In the genomic region with DNA sequence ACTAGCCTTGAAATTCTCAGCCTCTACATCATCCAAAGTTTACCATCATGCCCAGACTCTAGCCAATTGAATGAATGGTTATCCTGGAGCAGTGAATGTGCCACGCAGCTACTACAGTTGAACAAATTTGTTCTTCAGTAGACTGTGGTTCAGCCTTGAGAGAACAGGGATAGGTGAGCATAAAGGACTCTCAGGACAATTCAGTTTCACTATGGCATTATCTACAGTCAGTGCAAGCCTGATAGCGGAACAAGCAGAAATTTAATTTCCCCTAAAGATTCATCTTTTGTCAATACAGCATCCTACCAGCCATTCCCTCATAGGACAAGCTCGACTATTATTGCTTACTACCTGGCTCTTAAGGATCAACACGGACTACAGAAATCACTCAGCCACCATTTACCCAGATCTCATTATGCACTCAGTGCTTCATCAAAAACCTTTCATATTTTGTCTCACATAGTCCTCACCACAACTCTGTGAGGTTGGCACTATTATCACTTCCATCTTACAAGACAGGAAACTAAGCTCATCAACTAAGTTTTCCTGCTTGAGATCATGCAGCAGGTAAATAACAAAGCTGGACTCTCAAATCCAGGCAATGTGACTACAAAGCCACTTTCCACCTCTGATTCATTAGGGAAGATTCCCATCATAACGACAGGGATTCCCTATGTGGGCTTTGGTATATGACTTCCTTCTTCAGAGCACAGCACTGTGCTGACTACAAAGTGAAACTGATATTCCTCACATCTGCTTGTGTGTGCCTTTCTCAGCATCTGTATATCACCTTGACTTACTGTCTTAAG, we compare ENCODE assay signal across 9 cellular contexts.
DNase-seq lines count a peak whose midpoint lies in the region; ATAC-seq and TF ChIP-seq lines count a peak whose summit lies in the region.
"Had no signal": no experiment of that assay in that cellular context is flagged by ENCODE, and none has a peak within 500 bp of the region (broad histone marks: within the 10 kb centered on the region; RNA-seq: fewer than 3 reads in every experiment).

No MANE protein-coding gene starts in this region.

- H3K56ac ChIP-seq in H9 (ENCODE audit: insufficient read length, low read depth, low read length): no peak overlapping the region

- no peaks in the 10 kb centered on the region for H3K23me2 ChIP-seq in H9 (ENCODE audit: insufficient read length, low read depth, low read length, poor library complexity, severe bottlenecking)

- no peak overlapping the region for H3K9ac ChIP-seq in H9 (ENCODE audit: extremely low read depth, insufficient read length, low read length)

- peak; percentile 63 for DNase-seq in central memory CD4-positive, alpha-beta T cell
- DNase-seq in H9 (no peak), aorta (no peak), RPMI8226 (no peak)
- DNase-seq in activated effector memory CD4-positive, alpha-beta T cell treated with anti-CD3 and anti-CD28 coated beads, Interleukin-2, amount 50 U/mL, for 16 hours: no peak

- H2BK20ac ChIP-seq in H9 (ENCODE audit: low read depth, low read length, poor library complexity, severe bottlenecking): no peak overlapping the region

- no peak overlapping the region for H3K4me3 Mint-ChIP-seq in H9

- H3K36me3 Mint-ChIP-seq in H9 (ENCODE audit: insufficient read depth in 1 of 3, low read depth in 3 of 3): no peaks in the 10 kb centered on the region

- no peak overlapping the region for H3K18ac ChIP-seq in H9 (ENCODE audit: insufficient read length, low read depth, low read length)

- H2AK5ac ChIP-seq in H9 (ENCODE audit: insufficient read length, low read length): no peak overlapping the region

- no peak overlapping the region for H3K4me3 ChIP-seq in aorta (ENCODE audit: low read length in 2 of 2)
- H3K4me3 ChIP-seq: K562 had no signal

- H3K9me3 ChIP-seq in H9 (ENCODE audit: control insufficient read depth, low read depth, low read length) (no peaks in the 10 kb centered on the region), aorta (ENCODE audit: control insufficient read depth, low read length) (peaks cover 4% of the 10 kb centered on the region)

- no peak for TF ChIP-seq CTCF in H9 (conservative IDR thresholded peaks at IDR 0.05)

- no peak overlapping the region for H3K4me2 ChIP-seq in H9 (ENCODE audit: insufficient read depth, insufficient read length, low read length)

- H3K4me1 Mint-ChIP-seq in H9: peaks cover 0 to 3% of the 10 kb centered on the region in 2 experiments; a peak in 1 of 4 replicates

- no peaks in the 10 kb centered on the region for H4K20me1 ChIP-seq in H9 (ENCODE audit: control insufficient read depth, insufficient read depth, insufficient read length)

- H3K36me3 ChIP-seq in aorta (ENCODE audit: control insufficient read depth in 1 of 2, insufficient read depth in 2 of 2, low read length in 1 of 2): no peaks in the 10 kb centered on the region

- H3K79me1 ChIP-seq in H9 (ENCODE audit: insufficient read depth, low read depth, low read length, poor library complexity, severe bottlenecking): no peaks in the 10 kb centered on the region

- H3K4ac ChIP-seq in H9 (ENCODE audit: low read depth, low read length): no peak overlapping the region

- no peak overlapping the region for H4K91ac ChIP-seq in H9 (ENCODE audit: insufficient read length, low read depth, low read length)

- no peak overlapping the region for H2BK120ac ChIP-seq in H9 (ENCODE audit: low read depth, low read length, poor library complexity, severe bottlenecking)

- H3T11ph ChIP-seq in H9 (ENCODE audit: low read length): no peak overlapping the region

- H4K8ac ChIP-seq in H9 (replicated peaks; ENCODE audit: insufficient read length, low read depth, low read length): no peak overlapping the region

- H3K14ac ChIP-seq in H9 (ENCODE audit: insufficient read depth, low read length): no peak overlapping the region

- no peaks in the 10 kb centered on the region for H3K27me3 Mint-ChIP-seq in H9 (ENCODE audit: low read depth)

- no peak overlapping the region for H3K27ac ChIP-seq in H9 (ENCODE audit: insufficient read length, low read depth, low read length)
- no peak overlapping the region for H3K27ac ChIP-seq in aorta (ENCODE audit: low read depth in 1 of 2, low read length in 2 of 2)

- H3K79me2 ChIP-seq in H9 (ENCODE audit: insufficient read depth, low read length): no peaks in the 10 kb centered on the region

- no peaks in the 10 kb centered on the region for H3K9me3 Mint-ChIP-seq in H9

- no CpG with 5 or more reads among the region's 5 CpGs for whole genome bisulfite sequencing in H9 (ENCODE audit: extremely low coverage, insufficient read length, low lambda C conversion rate)
- WGBS in aorta, 2 donors: 85 to 86% methylated on average over 5 of the region's 5 CpGs

- intact Hi-C loops in aorta (cut with DNase I): no loop called here

- no peak overlapping the region for H4K5ac ChIP-seq in H9 (ENCODE audit: insufficient read length, low read depth, low read length)

- no peak overlapping the region for H3K23ac ChIP-seq in H9 (ENCODE audit: insufficient read length, low read depth, low read length)

- H2BK5ac ChIP-seq in H9 (ENCODE audit: insufficient read length, low read length): no peak overlapping the region

- no peak overlapping the region for H2AFZ ChIP-seq in H9 (ENCODE audit: low read length)

- ATAC-seq in GM18498 (IDR thresholded peaks at IDR 0.05; ENCODE audit: unreplicated experiment) (peak; percentile 89), GM19468 (IDR thresholded peaks at IDR 0.05; ENCODE audit: extremely low read depth, unreplicated experiment) (peak; percentile 92), HG03139 (IDR thresholded peaks at IDR 0.05; ENCODE audit: unreplicated experiment) (peak; percentile 75), aorta (ENCODE audit: low FRiP score) (no peak)
- ATAC-seq: K562 had no signal

- no peak overlapping the region for H3K27ac Mint-ChIP-seq in H9

- H3K4me1 ChIP-seq in H9 (ENCODE audit: insufficient read depth, low read length) (no peaks in the 10 kb centered on the region), aorta (ENCODE audit: control insufficient read depth in 1 of 2, insufficient read depth in 2 of 2, low read length in 2 of 2) (no peaks in the 10 kb centered on the region)

- H3K27me3 ChIP-seq in H9 (ENCODE audit: insufficient read depth, low read length) (no peaks in the 10 kb centered on the region), aorta (ENCODE audit: control insufficient read depth in 1 of 2, insufficient read depth in 2 of 2, low read length in 1 of 2) (no peaks in the 10 kb centered on the region)

- no peak overlapping the region for H2BK15ac ChIP-seq in H9 (ENCODE audit: low read depth, low read length)

- no peak overlapping the region for H2BK12ac ChIP-seq in H9 (ENCODE audit: insufficient read length, low read depth, low read length)
